ENCODE assay signal across 16 cellular contexts in genomic region chr12:117090816-117091711, GRCh38. TPM values are rescaled to one million over a fixed set of nuclear protein-coding genes. Genes with fewer than 3 reads are reported as not detected.
DNase-seq lines count a peak whose midpoint lies in the region; ATAC-seq and TF ChIP-seq lines count a peak whose summit lies in the region.
"Had no signal": no experiment of that assay in that cellular context is flagged by ENCODE, and none has a peak within 500 bp of the region (broad histone marks: within the 10 kb centered on the region; RNA-seq: fewer than 3 reads in every experiment).

No MANE protein-coding gene starts in this region.

- H3K27me3 ChIP-seq in heart right ventricle (no peaks in the 10 kb centered on the region), liver (ENCODE audit: control insufficient read depth in 4 of 4, insufficient read depth in 4 of 4, low read length in 3 of 4) (no peaks in the 10 kb centered on the region), upper lobe of right lung (peaks cover 5% of the 10 kb centered on the region)

- 45 to 59% methylated on average over 16 of the region's 16 CpGs for WGBS in heart right ventricle, 2 donors
- 60% methylated on average over 16 of the region's 16 CpGs for WGBS in liver

- H3K9me3 ChIP-seq in heart right ventricle (peaks cover 0 to 16% (median 10%) of the 10 kb centered on the region in 11 donors), liver (ENCODE audit: control insufficient read depth in 4 of 4, low read length in 3 of 4) (no peaks in the 10 kb centered on the region), upper lobe of right lung (no peaks in the 10 kb centered on the region)
- H3K9me3 ChIP-seq: gastrocnemius medialis had no signal

- peak in 3 of 8 donors; percentile 16 to 28 (median 19) for ATAC-seq in heart right ventricle
- no peak for ATAC-seq in Right ventricle myocardium superior (ENCODE audit: poor library complexity)
- ATAC-seq in upper lobe of right lung: peak; percentile 59
- ATAC-seq: activated T-cell treated with anti-CD3 and anti-CD28 coated beads, Interleukin-2, amount 50 U/mL, for 4 hours; gastrocnemius medialis; GM23338 had no signal

- H3K4me1 ChIP-seq in heart right ventricle: peaks cover 0 to 62% (median 25%) of the 10 kb centered on the region in 9 donors
- H3K4me1 ChIP-seq in liver (ENCODE audit: control insufficient read depth in 4 of 4, insufficient read depth in 4 of 4, low read length in 3 of 4): peaks cover 0 to 9% (median 4%) of the 10 kb centered on the region in 4 donors
- H3K4me1 ChIP-seq in upper lobe of right lung: no peaks in the 10 kb centered on the region
- H3K4me1 ChIP-seq: gastrocnemius medialis had no signal

- no peaks in the 10 kb centered on the region for H3K36me3 ChIP-seq in heart right ventricle
- H3K36me3 ChIP-seq in liver (ENCODE audit: control insufficient read depth in 4 of 4, insufficient read depth in 3 of 4, low read depth in 1 of 4, low read length in 3 of 4): no peaks in the 10 kb centered on the region
- H3K36me3 ChIP-seq in upper lobe of right lung: no peaks in the 10 kb centered on the region
- H3K36me3 ChIP-seq: gastrocnemius medialis had no signal

- no peak overlapping the region for H3K9ac ChIP-seq in liver (ENCODE audit: low read depth in 1 of 2, low read length in 2 of 2)

- H3K4me3 ChIP-seq in heart right ventricle: no peak overlapping the region
- no peak overlapping the region for H3K4me3 ChIP-seq in liver (ENCODE audit: low read depth in 1 of 3, low read length in 3 of 3)
- no peak overlapping the region for H3K4me3 ChIP-seq in upper lobe of right lung
- H3K4me3 ChIP-seq: gastrocnemius medialis, GM23338, SK-N-MC had no signal

- no peak for TF ChIP-seq RAD21 in liver (IDR thresholded peaks at IDR 0.05)

- intact Hi-C loops in heart right ventricle (cut with DNase I) (loop anchor here in 2 of 10 donors (10.0 kb wide), 2 partner anchors 46 to 56 kb away; no protein-coding TSS in a partner anchor), Right ventricle myocardium superior (cut with DNase I) (no loop called here), upper lobe of right lung (cut with DNase I) (no loop called here)

- DNase-seq in heart right ventricle (no peak), Right ventricle myocardium superior (no peak), upper lobe of right lung (no peak), dermis blood vessel endothelial cell (no peak), NCI-H345 (lab: John Stamatoyannopoulos, UW) (no peak), NK-92 (lab: John Stamatoyannopoulos, UW; ENCODE audit: unreplicated experiment) (no peak)
- DNase-seq: activated B cell treated with CpG ODN at 0.5 μM for 24 hours; activated T-cell treated with anti-CD3 and anti-CD28 coated beads, Interleukin-2, amount 50 U/mL, for 4 hours; gastrocnemius medialis; MV-4-11; NCI-H526 treated with DMSO at 0.1 percent for 48 hours; occipital lobe had no signal

- TF ChIP-seq CTCF in heart right ventricle (IDR thresholded peaks at IDR 0.05) (no peak), liver (IDR thresholded peaks at IDR 0.05; ENCODE audit: low read depth, low read length, missing input control) (no peak), upper lobe of right lung (IDR thresholded peaks at IDR 0.05) (no peak)

- H3K27ac ChIP-seq in heart right ventricle (peak overlapping the region in 9 of 10 donors; percentile 5 to 58 (median 42)), angular gyrus (ENCODE audit: low read depth, low read length) (peak overlapping the region; percentile 11), liver (ENCODE audit: low read depth in 1 of 2, low read length in 2 of 2) (peak overlapping the region; percentile 7 to 19), upper lobe of right lung (no peak overlapping the region)
- H3K27ac ChIP-seq: gastrocnemius medialis, SK-N-MC had no signal

TF ChIP-seq in liver, 16 proteins besides CTCF, POLR2A, EP300 and RAD21:
- TF ChIP-seq GABPA (IDR thresholded peaks at IDR 0.05 in 1 of 2, conservative IDR thresholded peaks at IDR 0.05 in 1 of 2) (peak in 1 of 2 donors; percentile 17), SP1 (IDR thresholded peaks at IDR 0.05) (peak; percentile 35), TAF1 (conservative IDR thresholded peaks at IDR 0.05) (no peak), EGR1 (IDR thresholded peaks at IDR 0.05; ENCODE audit: low read depth in 2 of 2) (no peak)

RNA-seq across cellular contexts. Expression of gene TESC, which starts 8.2 kb away (rescaled TPM):
- total RNA-seq in heart right ventricle: 100 to 1,000 TPM in 2 of 10 donors, 10 to 100 TPM in 8; 37.3 to 122 (median 62.8) TPM
- polyA plus RNA-seq in heart right ventricle: 10 to 100 TPM; 63.9 to 83.2 TPM
- total RNA-seq in Right ventricle myocardium superior: 93.6 TPM
- total RNA-seq in liver: 10 to 100 TPM in 1 of 2 donors, 1 to 10 TPM in 1; 4.1 to 94.4 TPM
- polyA plus RNA-seq in liver: 1 to 10 TPM; 2.2 to 3.6 TPM
- 10.3 TPM for total RNA-seq in upper lobe of right lung
- 1.5 and 18.4 TPM in 2 replicates for total RNA-seq in dermis blood vessel endothelial cell
